In genomic region chr2:197705143-197705911, GRCh38 we compare ENCODE assay signal across 8 cellular contexts. TPM values are rescaled to one million over a fixed set of nuclear protein-coding genes. Genes with fewer than 3 reads are reported as not detected.
DNase-seq lines count a peak whose midpoint lies in the region; ATAC-seq, FAIRE-seq and TF ChIP-seq lines count a peak whose summit lies in the region.

Gene MARS2, plus strand, starts transcription at chr2:197705369. Its CDS starts 37 bp downstream, at chr2:197705406.

- TF ChIP-seq POLR2A in GM12892 (IDR thresholded peaks at IDR 0.05; ENCODE audit: low read depth, low read length) (peak; percentile 97), upper lobe of left lung (IDR thresholded peaks at IDR 0.05) (peak in 2 of 4 donors; percentile 28 to 72)

- H3K9ac ChIP-seq in adipocyte (ENCODE audit: low read length): peak within 1 kb of the TSS; percentile 94

- H3K27me3 ChIP-seq in adipocyte (replicated peaks; ENCODE audit: control insufficient read depth, insufficient read depth, low read length) (no peaks in the 10 kb centered on the region), upper lobe of left lung (no peaks in the 10 kb centered on the region)

- H3K4me1 ChIP-seq in adipocyte (ENCODE audit: control insufficient read depth, insufficient read depth, low read length) (peaks cover 32% of the 10 kb centered on the region), upper lobe of left lung (peaks cover 29 to 44% (median 32%) of the 10 kb centered on the region in 4 donors)

- FAIRE-seq in GM12892 (lab: Jason Lieb, UNC): peak; percentile 99

- intact Hi-C loops in cardiac septum (cut with DNase I): loop anchor here (1.0 to 5.0 kb wide), 6 partner anchors 33 to 268 kb away; partner anchors contain the start of genes HSPD1 and SF3B1
- intact Hi-C loops in posterior cingulate gyrus (cut with DNase I): loop anchor here (1.0 to 5.0 kb wide), 4 partner anchors 188 to 592 kb away; partner anchors contain the start of genes COQ10B, HSPD1 and MOB4

- peak within 1 kb of the TSS; percentile 80 to 88 (median 83) for H3K27ac ChIP-seq in upper lobe of left lung

- TF ChIP-seq EP300 in upper lobe of left lung (IDR thresholded peaks at IDR 0.05): no peak

- H3K36me3 ChIP-seq in adipocyte (ENCODE audit: control insufficient read depth, insufficient read depth, low read length, severe bottlenecking): no peaks in the 10 kb centered on the region
- H3K36me3 ChIP-seq in upper lobe of left lung: no peaks in the 10 kb centered on the region

- peak within 1 kb of the TSS; percentile 98 for H3K4me3 ChIP-seq in adipocyte (ENCODE audit: low read length)
- H3K4me3 ChIP-seq in upper lobe of left lung: peak within 1 kb of the TSS; percentile 61 to 98 (median 79)

- ATAC-seq in HG02798 (IDR thresholded peaks at IDR 0.05; ENCODE audit: poor library complexity, unreplicated experiment): peak; percentile 91
- peak; percentile 97 to 99 for ATAC-seq in upper lobe of left lung (ENCODE audit: low FRiP score in 2 of 2)

- DNase-seq in GM12892 (ENCODE audit: insufficient read length) (peak; percentile 80), NCI-H1417 treated with DMSO at 0.1 percent for 48 hours (lab: John Stamatoyannopoulos, UW) (peak; percentile 53), T follicular helper cell (ENCODE audit: low read depth) (peak; percentile 88), adipocyte (ENCODE audit: low read depth) (peak; percentile 97), cardiac septum (ENCODE audit: low spot score) (peak; percentile 96), posterior cingulate gyrus (peak; percentile 86 to 98 (median 90)), upper lobe of left lung (peak; percentile 91 to 99)

- H3K9me3 ChIP-seq in adipocyte (ENCODE audit: control insufficient read depth, low read length) (no peaks in the 10 kb centered on the region), upper lobe of left lung (no peaks in the 10 kb centered on the region)

- TF ChIP-seq CTCF in upper lobe of left lung (IDR thresholded peaks at IDR 0.05): peak in 2 of 6 experiments; percentile 14 to 20

- WGBS in upper lobe of left lung, 2 donors: 0% methylated on average over 19 to 48 of the region's 85 CpGs

RNA-seq across cellular contexts. Expression of gene MARS2, which starts in this region (rescaled TPM):
- 10.6 TPM for polyA plus RNA-seq in GM12892 (2012; ENCODE audit: missing spikeins)
- total RNA-seq in cardiac septum (6.7 TPM), upper lobe of left lung (10 to 100 TPM in 1 of 6 donors, 1 to 10 TPM in 5; 3.1 to 12.6 (median 6.4) TPM)

Comparison
In these comparisons a context has a peak if more than half of its experiments do, and no peak if none do; other contexts are left out.
1. Peak in every context shown above with its lines: DNase-seq, ATAC-seq, H3K4me3 ChIP-seq and H3K27ac ChIP-seq.